Comparison of ENCODE assay signal across 7 cellular contexts in the genomic region with DNA sequence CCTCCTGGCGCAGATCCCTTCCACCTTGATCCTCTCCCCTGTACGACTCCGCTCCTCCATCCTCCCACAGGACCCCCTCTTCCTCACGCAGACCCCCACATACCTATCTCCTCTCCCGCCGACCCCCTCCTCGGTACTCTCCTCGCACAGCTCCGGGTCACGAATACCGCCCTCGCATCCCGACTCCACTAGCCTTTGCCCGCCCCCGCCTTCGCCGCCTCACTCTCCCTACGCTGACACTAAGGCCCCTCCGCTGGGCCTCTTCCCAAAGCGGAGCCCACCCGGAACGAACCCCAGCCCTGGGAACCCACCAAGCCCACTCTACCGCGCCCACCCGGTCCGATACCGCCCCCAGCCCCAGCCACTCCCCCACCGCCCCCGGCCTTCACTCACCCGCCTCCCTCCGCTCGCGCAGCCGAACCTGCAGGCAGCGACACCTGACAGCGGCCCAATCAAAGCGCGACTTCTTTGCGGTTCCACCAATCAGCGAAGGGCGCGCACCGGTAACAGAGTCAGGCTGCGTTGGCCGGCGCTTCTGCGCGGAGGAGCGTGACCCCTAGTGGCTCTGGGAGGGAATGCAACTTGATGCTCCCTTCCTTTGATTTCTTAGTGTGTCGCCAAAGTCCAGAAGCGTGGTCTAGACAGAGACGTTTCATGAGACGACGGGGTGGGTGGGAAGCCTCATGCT. TPM values are rescaled to one million over a fixed set of nuclear protein-coding genes. Genes with fewer than 3 reads are reported as not detected.
A peak's percentile ranks its signal among the peaks of the same experiment; 100 is the strongest.
DNase-seq lines count a peak whose midpoint lies in the region; ATAC-seq, FAIRE-seq and TF ChIP-seq lines count a peak whose summit lies in the region.
"Not testable (repeated sequence)": the region's sequence is repeated elsewhere in the genome, so short reads cannot be mapped to it uniquely, and the experiment has no call there.

TSS of gene PPIP5K1 (minus strand) at position 430 of the 688 bp plus-strand sequence. CDS start 5,704 bp downstream, outside the sequence.

- H3K9me2 ChIP-seq in GM23338 (ENCODE audit: insufficient read depth), result not testable (repeated sequence)

- not testable (repeated sequence) for H3K27me3 Mint-ChIP-seq in GM23338 (ENCODE audit: insufficient read depth, low read depth, poor library complexity); brain

- H2AFZ ChIP-seq in GM23338, result not testable (repeated sequence)

- intact Hi-C loops in left cardiac atrium (cut with DNase I); pancreas (cut with DNase I): not testable (repeated sequence)

- H3K9me3 Mint-ChIP-seq in GM23338, brain: not testable (repeated sequence)

- WGBS in pancreas, 2 donors, result no CpG with 5 or more reads among the region's 54 CpGs

- H3K79me2 ChIP-seq in GM23338 (replicated peaks; ENCODE audit: insufficient read depth), result not testable (repeated sequence)

- H3K27me3 ChIP-seq in GM23338 (ENCODE audit: insufficient read depth); SJSA1 (replicated peaks); pancreas: not testable (repeated sequence)

- not testable (repeated sequence) for H3K36me3 ChIP-seq in GM23338 (ENCODE audit: insufficient read depth); SJSA1; pancreas

- H3K9me3 ChIP-seq in SJSA1 (replicated peaks); pancreas: not testable (repeated sequence)

- not testable (repeated sequence) for DNase-seq in GM23338 (ENCODE audit: low spot score); SJSA1 (ENCODE audit: low read depth in 1 of 2, low spot score in 2 of 2); left cardiac atrium; pancreas

- H3K4me1 ChIP-seq in GM23338 (ENCODE audit: insufficient read depth); SJSA1 (replicated peaks); pancreas: not testable (repeated sequence)

- not testable (repeated sequence) for H3K4me3 ChIP-seq in GM23338, SJSA1, pancreas

- H3K36me3 Mint-ChIP-seq in GM23338 (ENCODE audit: low read depth); brain: not testable (repeated sequence)

- H3K4me2 ChIP-seq in GM23338, result not testable (repeated sequence)

- H3F3A ChIP-seq in GM23338 (replicated peaks; ENCODE audit: low read depth), result not testable (repeated sequence)

- peak; percentile 65 for FAIRE-seq in pancreas (lab: Jason Lieb, UNC)

- H3K4me3 Mint-ChIP-seq in GM23338, brain: not testable (repeated sequence)

- ATAC-seq in GM18873 (IDR thresholded peaks at IDR 0.05; ENCODE audit: low FRiP score, unreplicated experiment), result peak; percentile 90
- peak; percentile 65 for ATAC-seq in GM23338
- peak; percentile 97 for ATAC-seq in HG03159 (IDR thresholded peaks at IDR 0.05; ENCODE audit: unreplicated experiment)
- ATAC-seq in left cardiac atrium, result peak; percentile 97
- peak; percentile 89 to 95 (median 94) for ATAC-seq in pancreas

- not testable (repeated sequence) for TF ChIP-seq CTCF in GM23338 (conservative IDR thresholded peaks at IDR 0.05; ENCODE audit: low read depth in 2 of 2); brain (conservative IDR thresholded peaks at IDR 0.05); pancreas (IDR thresholded peaks at IDR 0.05)

- H3K27ac Mint-ChIP-seq in GM23338, brain: not testable (repeated sequence)

- not testable (repeated sequence) for H3K4me1 Mint-ChIP-seq in GM23338, brain

- H3K27ac ChIP-seq in GM23338 (ENCODE audit: low read depth); SJSA1; pancreas: not testable (repeated sequence)

- H4K20me1 ChIP-seq in GM23338 (replicated peaks; ENCODE audit: insufficient read depth), result not testable (repeated sequence)

RNA-seq across cellular contexts. Expression of gene PPIP5K1, which starts in this region (rescaled TPM):
- 21.7 and 23.5 TPM in 2 replicates for total RNA-seq in GM23338 (2014; rRNA removed; shearing (Covaris generic))
- polyA plus RNA-seq in GM23338 (2016; fragmentation: Nextera tagmentation; extraction: Ambion mirVana) (4.5 and 5.8 TPM in 2 replicates), brain (ENCODE audit: insufficient read depth, low read depth, low replicate concordance) (28.1 TPM), pancreas (10 to 100 TPM; 11.3 to 16.0 TPM)
- 8.6 and 18.8 TPM in 2 replicates for total RNA-seq in SJSA1 (2014; rRNA removed; shearing (Covaris generic))
- total RNA-seq in left cardiac atrium (10 to 100 TPM; 19.4 to 22.3 TPM), pancreas (10 to 100 TPM; 13.3 to 39.9 (median 17.2) TPM)
